In the genomic region with DNA sequence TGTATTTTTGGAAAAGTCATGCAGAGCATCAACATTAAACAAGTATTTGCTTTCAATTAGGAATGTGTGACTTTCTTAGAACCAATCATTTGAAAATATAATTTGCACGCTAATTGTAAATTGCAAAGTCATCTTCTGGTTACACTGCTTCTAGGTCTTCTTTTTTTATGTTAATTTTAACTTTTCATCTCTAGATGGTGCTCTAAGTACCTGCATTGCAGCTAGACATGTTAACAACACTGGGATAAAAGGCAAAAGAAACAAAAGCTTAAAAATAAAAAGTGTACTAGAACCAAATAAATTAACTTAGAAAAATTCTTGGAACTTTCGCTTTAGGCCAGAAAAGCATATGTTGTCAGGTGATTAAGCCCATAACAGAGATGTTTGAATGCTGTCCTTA, we compare ENCODE assay signal across 8 cellular contexts.
DNase-seq lines count a peak whose midpoint lies in the region; ATAC-seq and TF ChIP-seq lines count a peak whose summit lies in the region.

No MANE protein-coding gene starts in this region.

- no peak overlapping the region for H3K27ac Mint-ChIP-seq in CD8-positive, alpha-beta T cell

- no peaks in the 10 kb centered on the region for H3K27me3 Mint-ChIP-seq in CD8-positive, alpha-beta T cell (ENCODE audit: low read depth)

- no peak overlapping the region for H3K4me3 Mint-ChIP-seq in CD8-positive, alpha-beta T cell

- intact Hi-C loops in gastrocnemius medialis (cut with DNase I; ENCODE audit: low total_unique reads): no loop called here
- intact Hi-C loops in CD8-positive, alpha-beta T cell (cut with DNase I, micrococcal nuclease): no loop called here

- H3K27ac ChIP-seq in DOHH2 (ENCODE audit: low read depth, low read length): no peak overlapping the region
- H3K27ac ChIP-seq in liver (ENCODE audit: low read depth in 1 of 2, low read length in 2 of 2): no peak overlapping the region
- no peak overlapping the region for H3K27ac ChIP-seq in gastrocnemius medialis
- no peak overlapping the region for H3K27ac ChIP-seq in CD8-positive, alpha-beta T cell (ENCODE audit: low read depth, low read length)

- no peaks in the 10 kb centered on the region for H3K36me3 Mint-ChIP-seq in CD8-positive, alpha-beta T cell

- H3K9me2 ChIP-seq in DOHH2 (replicated peaks; ENCODE audit: control insufficient read depth, low read length): no peaks in the 10 kb centered on the region

- no peak overlapping the region for H3K4me2 ChIP-seq in DOHH2 (ENCODE audit: low read length)

- no peaks in the 10 kb centered on the region for H3K4me1 ChIP-seq in DOHH2 (ENCODE audit: control insufficient read depth, low read length)
- H3K4me1 ChIP-seq in liver (ENCODE audit: control insufficient read depth in 4 of 4, insufficient read depth in 4 of 4, low read length in 3 of 4): no peaks in the 10 kb centered on the region
- no peaks in the 10 kb centered on the region for H3K4me1 ChIP-seq in gastrocnemius medialis
- H3K4me1 ChIP-seq in CD8-positive, alpha-beta T cell (ENCODE audit: insufficient read depth, low read length): no peaks in the 10 kb centered on the region

- TF ChIP-seq RAD21 in liver (IDR thresholded peaks at IDR 0.05): peak; percentile 61 to 71

- DNase-seq in NCI-H1092 treated with DMSO at 0.1 percent for 48 hours (lab: John Stamatoyannopoulos, UW) (peak; percentile 74), amniotic stem cell (lab: John Stamatoyannopoulos, UW) (peak; percentile 9), gastrocnemius medialis (no peak)
- no peak for DNase-seq in CD8-positive, alpha-beta T cell

- H3K4me3 ChIP-seq in DOHH2 (ENCODE audit: low read length) (no peak overlapping the region), liver (ENCODE audit: low read depth in 1 of 3, low read length in 3 of 3) (no peak overlapping the region), gastrocnemius medialis (no peak overlapping the region)
- no peak overlapping the region for H3K4me3 ChIP-seq in CD8-positive, alpha-beta T cell (ENCODE audit: low read depth, low read length)

- POLR2A ChIA-PET in CD8-positive, alpha-beta T cell (lab: Charles Lee): no interaction called here

- TF ChIP-seq POLR2A in gastrocnemius medialis (IDR thresholded peaks at IDR 0.05): no peak

- CTCF ChIA-PET in CD8-positive, alpha-beta T cell (lab: Charles Lee): no interaction called here

- no peaks in the 10 kb centered on the region for H3K79me2 ChIP-seq in DOHH2 (ENCODE audit: control insufficient read depth, low read length)

- in situ Hi-C loops in gastrocnemius medialis (cut with MboI; ENCODE audit: low sequenced_read_pairs in 4 of 4): no loop called here

- H3K9me3 Mint-ChIP-seq in CD8-positive, alpha-beta T cell: peaks cover 14% of the 10 kb centered on the region

- H3F3A ChIP-seq in DOHH2 (ENCODE audit: control insufficient read depth, insufficient read depth): no peaks in the 10 kb centered on the region

- H3K27me3 ChIP-seq in DOHH2 (ENCODE audit: control insufficient read depth, low read length) (no peaks in the 10 kb centered on the region), liver (ENCODE audit: control insufficient read depth in 4 of 4, insufficient read depth in 4 of 4, low read length in 3 of 4) (no peaks in the 10 kb centered on the region), gastrocnemius medialis (no peaks in the 10 kb centered on the region)
- no peaks in the 10 kb centered on the region for H3K27me3 ChIP-seq in CD8-positive, alpha-beta T cell (ENCODE audit: insufficient read depth, low read length)

- TF ChIP-seq CTCF in DOHH2 (IDR thresholded peaks at IDR 0.05; ENCODE audit: low read depth, low read length, poor library complexity, severe bottlenecking) (peak; percentile 15), liver (IDR thresholded peaks at IDR 0.05; ENCODE audit: low read depth, low read length, missing input control) (no peak), gastrocnemius medialis (IDR thresholded peaks at IDR 0.05 in 4 of 5, conservative IDR thresholded peaks at IDR 0.05 in 1 of 5) (no peak)
- no peak for TF ChIP-seq CTCF in CD8-positive, alpha-beta T cell (IDR thresholded peaks at IDR 0.05)

- H3K4me1 Mint-ChIP-seq in CD8-positive, alpha-beta T cell (ENCODE audit: low read depth): no peaks in the 10 kb centered on the region

- H3K36me3 ChIP-seq in DOHH2 (ENCODE audit: control insufficient read depth, low read length): no peaks in the 10 kb centered on the region
- no peaks in the 10 kb centered on the region for H3K36me3 ChIP-seq in liver (ENCODE audit: control insufficient read depth in 4 of 4, insufficient read depth in 3 of 4, low read depth in 1 of 4, low read length in 3 of 4)
- H3K36me3 ChIP-seq in gastrocnemius medialis: no peaks in the 10 kb centered on the region
- H3K36me3 ChIP-seq in CD8-positive, alpha-beta T cell (ENCODE audit: insufficient read depth, low read length): no peaks in the 10 kb centered on the region

- H3K9ac ChIP-seq in liver (ENCODE audit: low read depth in 1 of 2, low read length in 2 of 2): no peak overlapping the region

- H4K20me1 ChIP-seq in DOHH2 (ENCODE audit: control insufficient read depth, insufficient read depth, low read depth, low read length): no peaks in the 10 kb centered on the region

- no peak for ATAC-seq in HG02642 (IDR thresholded peaks at IDR 0.05; ENCODE audit: poor library complexity, unreplicated experiment)
- ATAC-seq in HG03342 (IDR thresholded peaks at IDR 0.05; ENCODE audit: unreplicated experiment): no peak
- no peak for ATAC-seq in gastrocnemius medialis
- no peak for ATAC-seq in CD8-positive, alpha-beta T cell

- WGBS in liver: 54% methylated on average over 2 of the region's 2 CpGs

- H3K9me3 ChIP-seq in DOHH2 (ENCODE audit: control insufficient read depth, insufficient read depth, low read length) (no peaks in the 10 kb centered on the region), liver (ENCODE audit: control insufficient read depth in 4 of 4, low read length in 3 of 4) (no peaks in the 10 kb centered on the region), gastrocnemius medialis (no peaks in the 10 kb centered on the region)
- H3K9me3 ChIP-seq in CD8-positive, alpha-beta T cell (ENCODE audit: low read length): no peaks in the 10 kb centered on the region

TF ChIP-seq in liver, 16 proteins besides CTCF, POLR2A, EP300 and RAD21:
- TF ChIP-seq HNF4G (IDR thresholded peaks at IDR 0.05): no peak
- TF ChIP-seq, protein P1, sequence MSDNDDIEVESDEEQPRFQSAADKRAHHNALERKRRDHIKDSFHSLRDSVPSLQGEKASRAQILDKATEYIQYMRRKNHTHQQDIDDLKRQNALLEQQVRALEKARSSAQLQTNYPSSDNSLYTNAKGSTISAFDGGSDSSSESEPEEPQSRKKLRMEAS (IDR thresholded peaks at IDR 0.05): no peak
- no peak for TF ChIP-seq TAF1 (conservative IDR thresholded peaks at IDR 0.05)

Comparison
In these comparisons a context has a peak if more than half of its experiments do, and no peak if none do; other contexts are left out.
1. DNase-seq: peak in NCI-H1092 treated with DMSO at 0.1 percent for 48 hours (single experiment) and amniotic stem cell (single experiment); none in gastrocnemius medialis (0 of 2) and CD8-positive, alpha-beta T cell (0 of 7).